Comparison of ENCODE assay signal across 30 cellular contexts in genomic region chr3:120489421-120489820, GRCh38. TPM values are rescaled to one million over a fixed set of nuclear protein-coding genes. Genes with fewer than 3 reads are reported as not detected.
"Had no signal": no experiment of that assay in that cellular context is flagged by ENCODE, and none has a peak within 500 bp of the region (broad histone marks: within the 10 kb centered on the region; RNA-seq: fewer than 3 reads in every experiment).

No MANE protein-coding gene starts in this region.

- H3K27ac Mint-ChIP-seq: activated B cell treated with CpG ODN at 0.5 μM for 24 hours; activated CD4-positive, alpha-beta memory T cell treated with anti-CD3 and anti-CD28 coated beads for 36 hours; activated CD4-positive, alpha-beta T cell treated with anti-CD3 and anti-CD28 coated beads, Interleukin-2, amount 10 ng/mL, durations not matched to agents 24 days and 14 days; activated CD8-positive, alpha-beta memory T cell treated with anti-CD3 and anti-CD28 coated beads, Interleukin-2, amount 10 ng/mL, durations not matched to agents 7 days and 5 days; activated CD8-positive, alpha-beta T cell treated with anti-CD3 and anti-CD28 coated beads, Interleukin-2, amount 10 ng/mL, durations not matched to agents 7 days and 5 days; activated naive CD4-positive, alpha-beta T cell treated with anti-CD3 and anti-CD28 coated beads, Interleukin-2, amount 10 ng/mL, durations not matched to agents 7 days and 5 days; activated naive CD4-positive, alpha-beta T cell treated with anti-CD3 and anti-CD28 coated beads, Interleukin-2, amount 50 U/mL, for 72 hours; activated naive CD8-positive, alpha-beta T cell treated with anti-CD3 and anti-CD28 coated beads, Interleukin-2, amount 10 ng/mL, durations not matched to agents 7 days and 5 days; activated T-helper 1 cell treated with anti-CD3 and anti-CD28 coated beads, Interleukin-12 subunit alpha, Interleukin-12 subunit beta, Interleukin-2, Interleukin-4 antibody, amounts not matched to agents 30 ng/mL and 10 ng/mL and 1 ng/mL, durations not matched to agents 14 hours and 24 hours and 36 hours; dendritic cell treated with granulocyte-macrophage colony-stimulating factor and Interleukin-4, amounts not matched to agents 40 ng/mL and 50 ng/mL, for 4 days; effector memory CD8-positive, alpha-beta T cell had no signal

- H3K36me3 Mint-ChIP-seq: activated CD4-positive, alpha-beta memory T cell treated with anti-CD3 and anti-CD28 coated beads for 36 hours; activated CD8-positive, alpha-beta memory T cell treated with anti-CD3 and anti-CD28 coated beads, Interleukin-2, amount 10 ng/mL, durations not matched to agents 7 days and 5 days; activated naive CD4-positive, alpha-beta T cell treated with anti-CD3 and anti-CD28 coated beads, Interleukin-2, amount 10 ng/mL, durations not matched to agents 7 days and 5 days; activated naive CD8-positive, alpha-beta T cell treated with anti-CD3 and anti-CD28 coated beads, Interleukin-2, amount 10 ng/mL, durations not matched to agents 7 days and 5 days; brain had no signal

- H3K27me3 Mint-ChIP-seq: brain had no signal

- H3K9me3 ChIP-seq: ascending aorta, breast epithelium, esophagus squamous epithelium, heart left ventricle had no signal

- H3K4me1 Mint-ChIP-seq: activated B cell treated with CpG ODN at 0.5 μM for 24 hours; activated CD4-positive, alpha-beta T cell treated with anti-CD3 and anti-CD28 coated beads, Interleukin-2, amount 10 ng/mL, durations not matched to agents 24 days and 14 days; activated CD8-positive, alpha-beta memory T cell treated with anti-CD3 and anti-CD28 coated beads, Interleukin-2, amount 10 ng/mL, durations not matched to agents 7 days and 5 days; activated naive CD4-positive, alpha-beta T cell treated with anti-CD3 and anti-CD28 coated beads, Interleukin-2, amount 10 ng/mL, durations not matched to agents 7 days and 5 days; activated naive CD8-positive, alpha-beta T cell treated with anti-CD3 and anti-CD28 coated beads, Interleukin-2, amount 10 ng/mL, durations not matched to agents 7 days and 5 days; central memory CD8-positive, alpha-beta T cell had no signal

- DNase-seq: activated B cell treated with CpG ODN at 0.5 μM for 24 hours; activated CD4-positive, alpha-beta memory T cell treated with anti-CD3 and anti-CD28 coated beads for 36 hours; activated CD4-positive, alpha-beta T cell treated with anti-CD3 and anti-CD28 coated beads, Interleukin-2, amount 10 ng/mL, durations not matched to agents 24 days and 14 days; activated CD8-positive, alpha-beta memory T cell treated with anti-CD3 and anti-CD28 coated beads, Interleukin-2, amount 10 ng/mL, durations not matched to agents 7 days and 5 days; activated CD8-positive, alpha-beta memory T cell treated with anti-CD3 and anti-CD28 coated beads, Interleukin-2, amount 50 U/mL, for 4 hours; activated CD8-positive, alpha-beta T cell treated with anti-CD3 and anti-CD28 coated beads, Interleukin-2, amount 10 ng/mL, durations not matched to agents 7 days and 5 days; activated gamma-delta T cell; activated naive CD4-positive, alpha-beta T cell; activated naive CD4-positive, alpha-beta T cell treated with anti-CD3 and anti-CD28 coated beads, Interleukin-2, amount 10 ng/mL, durations not matched to agents 7 days and 5 days; activated naive CD8-positive, alpha-beta T cell treated with anti-CD3 and anti-CD28 coated beads, Interleukin-2, amount 10 ng/mL, durations not matched to agents 7 days and 5 days; activated T-cell treated with anti-CD3 and anti-CD28 coated beads, Interleukin-2, amount 50 U/mL, for 1 hour; activated T-cell treated with anti-CD3 and anti-CD28 coated beads, Interleukin-2, amount 50 U/mL, for 48 hours; dorsolateral prefrontal cortex; effector memory CD8-positive, alpha-beta T cell; erythroblast; esophagus squamous epithelium; foreskin fibroblast; heart left ventricle; T-helper 2 cell had no signal

- ATAC-seq: activated CD4-positive, CD25-positive, alpha-beta regulatory T cell treated with anti-CD3 and anti-CD28 coated beads, Interleukin-2, amount 50 U/mL, for 24 hours; activated CD8-positive, alpha-beta memory T cell treated with anti-CD3 and anti-CD28 coated beads, Interleukin-2, amount 10 ng/mL, durations not matched to agents 7 days and 5 days; activated CD8-positive, alpha-beta T cell treated with anti-CD3 and anti-CD28 coated beads, Interleukin-2, amount 10 ng/mL, durations not matched to agents 7 days and 5 days; activated naive CD4-positive, alpha-beta T cell treated with anti-CD3 and anti-CD28 coated beads, Interleukin-2, amount 50 U/mL, for 72 hours; effector memory CD8-positive, alpha-beta T cell; heart left ventricle had no signal

- H3K36me3 ChIP-seq: ascending aorta, breast epithelium, esophagus squamous epithelium, heart left ventricle had no signal

- H3K27ac ChIP-seq: ascending aorta, dorsolateral prefrontal cortex, esophagus squamous epithelium, hepatocyte, VCaP had no signal

- H3K4me3 Mint-ChIP-seq: activated B cell treated with CpG ODN at 0.5 μM for 24 hours; activated CD4-positive, alpha-beta memory T cell treated with anti-CD3 and anti-CD28 coated beads for 36 hours; activated CD4-positive, alpha-beta T cell treated with anti-CD3 and anti-CD28 coated beads, Interleukin-2, amount 10 ng/mL, durations not matched to agents 24 days and 14 days; activated CD8-positive, alpha-beta memory T cell treated with anti-CD3 and anti-CD28 coated beads, Interleukin-2, amount 10 ng/mL, durations not matched to agents 7 days and 5 days; activated CD8-positive, alpha-beta T cell treated with anti-CD3 and anti-CD28 coated beads, Interleukin-2, amount 10 ng/mL, durations not matched to agents 7 days and 5 days; activated naive CD4-positive, alpha-beta T cell treated with anti-CD3 and anti-CD28 coated beads, Interleukin-2, amount 10 ng/mL, durations not matched to agents 7 days and 5 days; activated naive CD8-positive, alpha-beta T cell treated with anti-CD3 and anti-CD28 coated beads, Interleukin-2, amount 10 ng/mL, durations not matched to agents 7 days and 5 days; activated T-helper 1 cell treated with anti-CD3 and anti-CD28 coated beads, Interleukin-12 subunit alpha, Interleukin-12 subunit beta, Interleukin-2, Interleukin-4 antibody, amounts not matched to agents 30 ng/mL and 10 ng/mL and 1 ng/mL, durations not matched to agents 14 hours and 24 hours and 36 hours; brain; central memory CD8-positive, alpha-beta T cell; dendritic cell treated with granulocyte-macrophage colony-stimulating factor and Interleukin-4, amounts not matched to agents 40 ng/mL and 50 ng/mL, for 4 days; effector memory CD8-positive, alpha-beta T cell had no signal

- H3K9me3 Mint-ChIP-seq: activated B cell treated with CpG ODN at 0.5 μM for 24 hours; activated CD4-positive, alpha-beta T cell treated with anti-CD3 and anti-CD28 coated beads, Interleukin-2, amount 10 ng/mL, durations not matched to agents 24 days and 14 days had no signal

- H3K4me3 ChIP-seq: ascending aorta, breast epithelium, coronary artery, dorsolateral prefrontal cortex, esophagus squamous epithelium, heart left ventricle, hepatocyte had no signal

- H3K27me3 ChIP-seq: ascending aorta, breast epithelium, esophagus squamous epithelium, heart left ventricle, hepatocyte had no signal

- H3K4me1 ChIP-seq: breast epithelium had no signal

RNA-seq across cellular contexts. Expression of gene FSTL1, which starts 38.6 kb away (rescaled TPM):
- total RNA-seq: activated B cell treated with CpG ODN at 0.5 μM for 24 hours; activated T-helper 1 cell treated with anti-CD3 and anti-CD28 coated beads, Interleukin-12 subunit alpha, Interleukin-12 subunit beta, Interleukin-2, Interleukin-4 antibody, amounts not matched to agents 30 ng/mL and 10 ng/mL and 1 ng/mL, durations not matched to agents 14 hours and 24 hours and 36 hours had no signal
